ENCODE assay signal across 19 cellular contexts in the genomic region with DNA sequence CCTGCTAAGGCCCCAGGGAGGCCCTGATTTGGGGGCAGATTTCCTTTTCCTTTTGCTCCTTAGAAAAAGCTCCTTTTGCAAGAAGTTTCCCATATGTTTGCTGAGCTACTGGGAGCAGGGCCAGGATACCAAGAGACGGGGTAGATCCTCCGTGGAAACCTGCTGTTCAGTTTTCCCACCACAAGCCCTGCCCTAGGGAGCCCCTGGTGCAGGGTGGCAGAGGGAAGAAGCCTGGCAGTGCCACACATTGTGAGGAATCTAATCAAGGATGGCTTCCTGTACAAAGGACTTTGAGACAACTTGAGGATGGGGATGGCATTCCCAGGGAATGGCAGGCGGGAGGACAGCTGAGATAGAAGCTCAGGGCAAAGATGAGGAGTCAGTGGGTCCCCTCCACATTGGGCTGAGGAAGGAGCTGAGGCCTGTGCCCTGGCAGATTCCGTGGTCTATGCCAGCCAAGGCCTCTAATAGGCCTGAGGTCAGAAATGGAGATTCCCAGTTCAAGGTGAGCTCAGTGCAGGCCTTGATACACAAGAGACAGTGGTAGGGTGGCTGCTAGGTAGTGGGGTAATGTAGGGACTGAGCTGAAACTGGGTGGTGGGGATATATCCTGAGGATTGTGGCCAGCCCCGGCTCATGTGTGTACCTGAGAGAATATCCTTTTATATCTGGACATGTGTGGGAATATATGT. TPM values are rescaled to one million over a fixed set of nuclear protein-coding genes. Genes with fewer than 3 reads are reported as not detected.
DNase-seq lines count a peak whose midpoint lies in the region; ATAC-seq and TF ChIP-seq lines count a peak whose summit lies in the region.
"Had no signal": no experiment of that assay in that cellular context is flagged by ENCODE, and none has a peak within 500 bp of the region (broad histone marks: within the 10 kb centered on the region; RNA-seq: fewer than 3 reads in every experiment).

No MANE protein-coding gene starts in this region.

- H2AFZ ChIP-seq in neural progenitor cell (replicated peaks) = no peak overlapping the region

- 68 to 81% methylated on average over 5 of the region's 5 CpGs for WGBS in upper lobe of left lung, 2 donors

- TF ChIP-seq EP300 in upper lobe of left lung (IDR thresholded peaks at IDR 0.05) = no peak

- no peaks in the 10 kb centered on the region for H3K9me3 Mint-ChIP-seq in neural progenitor cell
- H3K9me3 Mint-ChIP-seq: CD14-positive monocyte had no signal

- H3K4me1 Mint-ChIP-seq in neural progenitor cell = no peaks in the 10 kb centered on the region
- H3K4me1 Mint-ChIP-seq: CD14-positive monocyte had no signal

- H3K27ac ChIP-seq in colonic mucosa (no peak overlapping the region), neural progenitor cell (no peak overlapping the region), upper lobe of left lung (no peak overlapping the region)
- H3K27ac ChIP-seq: Peyer's patch had no signal

- DNase-seq in cardiac septum (ENCODE audit: low spot score) (peak; percentile 44), Right ventricle myocardium inferior (ENCODE audit: missing footprints) (no peak), colonic mucosa (peak; percentile 9), neural progenitor cell (ENCODE audit: low spot score) (no peak), ureter (ENCODE audit: low spot score) (peak; percentile 29), upper lobe of left lung (no peak), erythroblast (lab: John Stamatoyannopoulos, UW) (no peak)
- DNase-seq in activated CD4-positive, alpha-beta T cell treated with anti-CD3 and anti-CD28 coated beads, Interleukin-2, amount 50 U/mL, for 4 hours = no peak
- DNase-seq: Caco-2, DMS53, H7, Karpas-422, MM.1S, NCI-H1417 treated with DMSO at 0.1 percent for 48 hours, NCI-H2029, NCI-H2171 treated with DMSO at 0.1 percent for 48 hours, NCI-H774, Peyer's patch had no signal

- TF ChIP-seq CTCF in colonic mucosa (IDR thresholded peaks at IDR 0.05) (no peak), neural progenitor cell (IDR thresholded peaks at IDR 0.05) (no peak), upper lobe of left lung (IDR thresholded peaks at IDR 0.05) (no peak)

- peaks cover 10% of the 10 kb centered on the region for H3K27me3 Mint-ChIP-seq in neural progenitor cell (ENCODE audit: insufficient read depth, low read depth)

- H3K9me3 ChIP-seq in colonic mucosa = no peaks in the 10 kb centered on the region
- no peaks in the 10 kb centered on the region for H3K9me3 ChIP-seq in neural progenitor cell (ENCODE audit: low read depth)
- no peaks in the 10 kb centered on the region for H3K9me3 ChIP-seq in upper lobe of left lung
- H3K9me3 ChIP-seq: Caco-2, Peyer's patch had no signal

- H3K9ac ChIP-seq in colonic mucosa (ENCODE audit: low read depth in 2 of 2, low read length in 2 of 2) (no peak overlapping the region), neural progenitor cell (no peak overlapping the region)

- H3K27ac Mint-ChIP-seq in neural progenitor cell = peak overlapping the region; percentile 27
- H3K27ac Mint-ChIP-seq: CD14-positive monocyte had no signal

- H3K4me3 ChIP-seq in colonic mucosa (no peak overlapping the region), neural progenitor cell (no peak overlapping the region), upper lobe of left lung (no peak overlapping the region)
- H3K4me3 ChIP-seq: Peyer's patch had no signal

- TF ChIP-seq POLR2A in upper lobe of left lung (IDR thresholded peaks at IDR 0.05) = no peak
- no peak for TF ChIP-seq POLR2A in erythroblast (IDR thresholded peaks at IDR 0.05; ENCODE audit: low read length)

- no peaks in the 10 kb centered on the region for H4K20me1 ChIP-seq in neural progenitor cell (ENCODE audit: low read depth)

- H3K79me2 ChIP-seq in neural progenitor cell (ENCODE audit: low read depth) = no peaks in the 10 kb centered on the region

- no peak overlapping the region for H3K4me3 Mint-ChIP-seq in neural progenitor cell
- H3K4me3 Mint-ChIP-seq: CD14-positive monocyte had no signal

- H3K4me2 ChIP-seq in neural progenitor cell = no peak overlapping the region

- no peak for ATAC-seq in Right ventricle myocardium inferior
- ATAC-seq in upper lobe of left lung (ENCODE audit: low FRiP score in 2 of 2) = no peak

- H3K27me3 ChIP-seq in colonic mucosa (no peaks in the 10 kb centered on the region), neural progenitor cell (no peaks in the 10 kb centered on the region), upper lobe of left lung (no peaks in the 10 kb centered on the region)
- H3K27me3 ChIP-seq: Peyer's patch had no signal

- no peaks in the 10 kb centered on the region for H3F3A ChIP-seq in neural progenitor cell (ENCODE audit: low read depth)

- H3K36me3 Mint-ChIP-seq in neural progenitor cell = peaks cover 17% of the 10 kb centered on the region
- H3K36me3 Mint-ChIP-seq: CD14-positive monocyte had no signal

- no peaks in the 10 kb centered on the region for H3K36me3 ChIP-seq in colonic mucosa
- no peaks in the 10 kb centered on the region for H3K36me3 ChIP-seq in neural progenitor cell
- peaks cover 0 to 17% (median 0%) of the 10 kb centered on the region in 4 donors for H3K36me3 ChIP-seq in upper lobe of left lung
- H3K36me3 ChIP-seq: Peyer's patch had no signal

- intact Hi-C loops in cardiac septum (cut with DNase I) (loop anchor here (10.0 kb wide), 1 partner anchor 201 kb away; no protein-coding TSS in a partner anchor), Right ventricle myocardium inferior (cut with DNase I) (no loop called here), colonic mucosa (cut with DNase I) (loop anchor here (5.0 to 10.0 kb wide), 3 partner anchors 64 to 991 kb away; no protein-coding TSS in a partner anchor)

- H3K4me1 ChIP-seq in colonic mucosa = no peaks in the 10 kb centered on the region
- H3K4me1 ChIP-seq in neural progenitor cell = no peaks in the 10 kb centered on the region
- H3K4me1 ChIP-seq in upper lobe of left lung = peaks cover 0 to 5% (median 2%) of the 10 kb centered on the region in 4 donors
- H3K4me1 ChIP-seq: Caco-2, Peyer's patch had no signal

RNA-seq across cellular contexts. Expression of a gene that starts 15.0 kb away (rescaled TPM):
- total RNA-seq in cardiac septum (12.2 TPM), Right ventricle myocardium inferior (21.4 TPM), colonic mucosa (1 to 10 TPM; 1.2 to 1.4 TPM), neural progenitor cell (ENCODE audit: low replicate concordance) (28.7 and 41.3 TPM in 2 replicates), ureter (10.6 TPM), upper lobe of left lung (1 to 10 TPM; 2.6 to 9.1 (median 4.4) TPM)
- total RNA-seq: Caco-2 had no signal

Comparison
In these comparisons a context has a peak if more than half of its experiments do, and no peak if none do; other contexts are left out.
1. DNase-seq: peak in cardiac septum (single experiment), colonic mucosa (single experiment) and ureter (single experiment); none in Right ventricle myocardium inferior (single experiment), neural progenitor cell (single experiment), activated CD4-positive, alpha-beta T cell treated with anti-CD3 and anti-CD28 coated beads, Interleukin-2, amount 50 U/mL, for 4 hours (0 of 2), upper lobe of left lung (0 of 2) and erythroblast (0 of 2).